22 cellular contexts compared by ENCODE assay signal in genomic region chr19:55536366-55536765, GRCh38. TPM values are rescaled to one million over a fixed set of nuclear protein-coding genes. Genes with fewer than 3 reads are reported as not detected.
DNase-seq lines count a peak whose midpoint lies in the region; ATAC-seq, FAIRE-seq and TF ChIP-seq lines count a peak whose summit lies in the region.
"Had no signal": no experiment of that assay in that cellular context is flagged by ENCODE, and none has a peak within 500 bp of the region (broad histone marks: within the 10 kb centered on the region; RNA-seq: fewer than 3 reads in every experiment).

No MANE protein-coding gene starts in this region.

- H3K9ac ChIP-seq in H1 (replicated peaks in 1 of 4; ENCODE audit: extremely low read depth in 1 of 4, low read depth in 3 of 4, low read length in 3 of 4) (no peak overlapping the region), neuronal stem cell (ENCODE audit: low read depth, low read length, poor library complexity) (no peak overlapping the region)

- CTCF ChIA-PET in H1 (lab: Charles Lee; ENCODE audit: partially characterized antibody) = interaction anchor here (0.9 to 1.2 kb wide), 3 partner anchors 13 to 24 kb away, joined by 3 to 6 read pairs (median 3); no protein-coding TSS in a partner anchor

- H3K79me2 ChIP-seq in H1 (ENCODE audit: control insufficient read depth in 1 of 2, insufficient read depth in 2 of 2, low read length in 2 of 2) = no peaks in the 10 kb centered on the region

- H3K23me2 ChIP-seq in H1 (ENCODE audit: low read depth, low read length) = peaks cover 2% of the 10 kb centered on the region; the same call in 1 of the 2 replicates

- DNase-seq in left ventricle myocardium inferior = no peak
- DNase-seq in heart left ventricle = no peak
- DNase-seq in GM20000 (ENCODE audit: low spot score) = peak; percentile 11
- no peak for DNase-seq in H1 (ENCODE audit: low read depth in 1 of 2, low spot score in 2 of 2)
- no peak for DNase-seq in neuronal stem cell (ENCODE audit: low spot score)
- DNase-seq in activated CD4-positive, alpha-beta T cell treated with anti-CD3 and anti-CD28 coated beads for 1 hour = no peak
- no peak for DNase-seq in pons (ENCODE audit: low spot score)
- DNase-seq: DMS153, DND-41, Kasumi-1, MV-4-11, NCI-H1105, NCI-H2107, NCI-H446, RPMI8226 had no signal

- no peak overlapping the region for H4K91ac ChIP-seq in H1 (replicated peaks; ENCODE audit: insufficient read length, low read length)
- no peak overlapping the region for H4K91ac ChIP-seq in neuronal stem cell (ENCODE audit: low read depth, low read length, poor library complexity)

- H2BK15ac ChIP-seq in H1 (ENCODE audit: low read length) (no peak overlapping the region), neuronal stem cell (ENCODE audit: low read length) (peak overlapping the region; percentile 100)

- H3K4ac ChIP-seq in H1 (replicated peaks; ENCODE audit: insufficient read length, low read depth, low read length) (no peak overlapping the region), neuronal stem cell (ENCODE audit: low read length) (peak overlapping the region; percentile 76)

- no peaks in the 10 kb centered on the region for H3K36me3 ChIP-seq in left ventricle myocardium inferior
- no peaks in the 10 kb centered on the region for H3K36me3 ChIP-seq in heart left ventricle
- H3K36me3 ChIP-seq in H1 (ENCODE audit: control insufficient read depth in 2 of 4, insufficient read depth in 4 of 4, low read length in 3 of 4) = no peaks in the 10 kb centered on the region; a peak in 1 of 8 replicates
- H3K36me3 ChIP-seq in neuronal stem cell (replicated peaks in 1 of 2; ENCODE audit: control insufficient read depth in 2 of 2, insufficient read depth in 2 of 2, low read length in 2 of 2) = no peaks in the 10 kb centered on the region
- H3K36me3 ChIP-seq: BE2C had no signal

- H4K20me1 ChIP-seq in H1 (replicated peaks in 1 of 2; ENCODE audit: control insufficient read depth in 1 of 2, insufficient read depth in 2 of 2, low read length in 2 of 2) = peaks cover 0 to 1% of the 10 kb centered on the region in 2 experiments

- H2BK5ac ChIP-seq in H1 (ENCODE audit: low read depth, low read length) (no peak overlapping the region), neuronal stem cell (ENCODE audit: low read length) (peak overlapping the region; percentile 82)

- FAIRE-seq in H1 (lab: Jason Lieb, UNC) = no peak

- no peak overlapping the region for H3K18ac ChIP-seq in H1 (ENCODE audit: extremely low read depth, low read length)
- peak overlapping the region; percentile 97 for H3K18ac ChIP-seq in neuronal stem cell (ENCODE audit: low read length)

- ATAC-seq in heart left ventricle = no peak
- no peak for ATAC-seq in GM21381 (IDR thresholded peaks at IDR 0.05; ENCODE audit: unreplicated experiment)

- no peak for TF ChIP-seq EP300 in H1 (IDR thresholded peaks at IDR 0.05; ENCODE audit: borderline replicate concordance in 1 of 2, low read depth in 2 of 2, low read length in 2 of 2)

- intact Hi-C loops in left ventricle myocardium inferior (cut with micrococcal nuclease) (no loop called here), heart left ventricle (cut with DNase I) (no loop called here)

- TF ChIP-seq RAD21 in H1 (IDR thresholded peaks at IDR 0.05 in 1 of 2, conservative IDR thresholded peaks at IDR 0.05 in 1 of 2; ENCODE audit: low read depth in 2 of 2, low read length in 2 of 2) = no peak

- TF ChIP-seq POLR2A in heart left ventricle (IDR thresholded peaks at IDR 0.05) (no peak), H1 (IDR thresholded peaks at IDR 0.05; ENCODE audit: control extremely low read depth in 1 of 2, low read depth in 2 of 2, low read length in 2 of 2) (no peak)

- H3K4me1 ChIP-seq in left ventricle myocardium inferior = no peaks in the 10 kb centered on the region
- peaks cover 0 to 8% (median 0%) of the 10 kb centered on the region in 12 donors for H3K4me1 ChIP-seq in heart left ventricle
- peaks cover 0 to 17% (median 5%) of the 10 kb centered on the region in 4 experiments; a peak in 4 of 7 replicates for H3K4me1 ChIP-seq in H1 (replicated peaks in 1 of 4; ENCODE audit: control insufficient read depth in 3 of 4, insufficient read depth in 4 of 4, low read length in 3 of 4)
- H3K4me1 ChIP-seq in neuronal stem cell (ENCODE audit: control insufficient read depth in 2 of 2, insufficient read depth in 1 of 2, low read depth in 1 of 2, low read length in 2 of 2) = peaks cover 14 to 18% of the 10 kb centered on the region in 2 donors
- H3K4me1 ChIP-seq: BE2C had no signal

- WGBS in heart left ventricle, 4 donors = 88 to 97% (median 94%) methylated on average over 8 to 11 of the region's 11 CpGs
- 96% methylated on average over 6 of the region's 11 CpGs; no CpG with 5 or more reads in 1 of the 2 experiments for WGBS in H1 (ENCODE audit: extremely low coverage in 1 of 2, insufficient coverage in 1 of 2, insufficient read length in 1 of 2, insufficient replicate concordance in 2 of 2, low coverage in 1 of 2, low lambda C conversion rate in 2 of 2, missing lambda C conversion rate in 1 of 2), 2 experiments
- no CpG with 5 or more reads among the region's 11 CpGs for WGBS in neuronal stem cell (ENCODE audit: extremely low coverage in 2 of 2, insufficient read length in 2 of 2, insufficient replicate concordance in 1 of 2), 2 donors

- H3K9me3 ChIP-seq in left ventricle myocardium inferior (replicated peaks) = no peaks in the 10 kb centered on the region
- H3K9me3 ChIP-seq in heart left ventricle = no peaks in the 10 kb centered on the region
- H3K9me3 ChIP-seq in H1 (ENCODE audit: insufficient read depth in 2 of 2, low read depth in 1 of 2, low read length in 1 of 2) = no peaks in the 10 kb centered on the region
- peaks cover 0 to 3% of the 10 kb centered on the region in 2 donors for H3K9me3 ChIP-seq in neuronal stem cell (replicated peaks in 1 of 2; ENCODE audit: control insufficient read depth in 2 of 2, insufficient read depth in 1 of 2, low read depth in 1 of 2, low read length in 2 of 2)
- H3K9me3 ChIP-seq: BE2C had no signal

- no peak overlapping the region for H2AFZ ChIP-seq in H1 (ENCODE audit: low read length)
- no peak overlapping the region for H2AFZ ChIP-seq in neuronal stem cell (ENCODE audit: low read length)

- no peak overlapping the region for H2BK20ac ChIP-seq in H1 (ENCODE audit: low read length)

- no peak overlapping the region for H2BK12ac ChIP-seq in H1 (ENCODE audit: low read depth, low read length)
- H2BK12ac ChIP-seq in neuronal stem cell (ENCODE audit: low read length) = peak overlapping the region; percentile 100

- H2AK5ac ChIP-seq in H1 (ENCODE audit: low read depth, low read length) = no peak overlapping the region
- peak overlapping the region; percentile 99 for H2AK5ac ChIP-seq in neuronal stem cell (ENCODE audit: low read depth, low read length)

- POLR2A ChIA-PET in H1 (lab: Charles Lee; ENCODE audit: partially characterized antibody) = interaction anchor here (1.5 to 1.7 kb wide), 3 partner anchors 11 to 65 kb away, joined by 3 to 6 read pairs (median 4); no protein-coding TSS in a partner anchor

- H3K27ac ChIP-seq in left ventricle myocardium inferior (replicated peaks) (no peak overlapping the region), heart left ventricle (no peak overlapping the region), H1 (ENCODE audit: low read depth, low read length) (no peak overlapping the region), neuronal stem cell (replicated peaks; ENCODE audit: low read length) (no peak overlapping the region)
- H3K27ac ChIP-seq: 22Rv1 had no signal

- H3K27me3 ChIP-seq in left ventricle myocardium inferior (ENCODE audit: low read depth) = peaks cover 6% of the 10 kb centered on the region
- no peaks in the 10 kb centered on the region for H3K27me3 ChIP-seq in heart left ventricle
- H3K27me3 ChIP-seq in H1 (replicated peaks in 1 of 4; ENCODE audit: control insufficient read depth in 3 of 4, extremely low read depth in 1 of 4, insufficient read depth in 3 of 4, low read length in 3 of 4) = no peaks in the 10 kb centered on the region; a peak in 2 of 7 replicates
- H3K27me3 ChIP-seq in neuronal stem cell (ENCODE audit: control insufficient read depth in 3 of 3, insufficient read depth in 3 of 3, low read depth in 1 of 3, low read length in 3 of 3) = no peaks in the 10 kb centered on the region
- H3K27me3 ChIP-seq: BE2C had no signal

- peak overlapping the region; percentile 39 to 76; a peak in 3 of 4 replicates for H3K4me2 ChIP-seq in H1 (ENCODE audit: insufficient read depth in 1 of 2, low read depth in 2 of 2, low read length in 2 of 2)
- H3K4me2 ChIP-seq in neuronal stem cell (ENCODE audit: insufficient read depth, low read length, poor library complexity, severe bottlenecking) = peak overlapping the region; percentile 33

- H4K5ac ChIP-seq in H1 (ENCODE audit: insufficient read length, low read depth, low read length) = no peak overlapping the region

- H3K79me1 ChIP-seq in H1 (ENCODE audit: low read depth, low read length) = no peaks in the 10 kb centered on the region
- H3K79me1 ChIP-seq in neuronal stem cell (ENCODE audit: low read depth, low read length) = peaks cover 3% of the 10 kb centered on the region

- no peak overlapping the region for H3K56ac ChIP-seq in H1 (replicated peaks; ENCODE audit: insufficient read length, low read depth, low read length)

- TF ChIP-seq CTCF in left ventricle myocardium inferior (IDR thresholded peaks at IDR 0.05; ENCODE audit: borderline replicate concordance) (no peak), heart left ventricle (IDR thresholded peaks at IDR 0.05) (no peak), GM20000 (IDR thresholded peaks at IDR 0.05; ENCODE audit: extremely low read depth, missing control alignments) (no peak), H1 (IDR thresholded peaks at IDR 0.05; ENCODE audit: control extremely low read depth in 1 of 3, insufficient read depth in 1 of 3, low read depth in 1 of 3, low read length in 3 of 3) (no peak)

- H3K14ac ChIP-seq in H1 (ENCODE audit: insufficient read length) (no peak overlapping the region), neuronal stem cell (ENCODE audit: low read length) (peak overlapping the region; percentile 98)

- H4K8ac ChIP-seq in H1 (ENCODE audit: extremely low read depth, insufficient read depth, low read length) = no peak overlapping the region
- H4K8ac ChIP-seq in neuronal stem cell (ENCODE audit: low read depth, low read length) = peak overlapping the region; percentile 82

- H3K4me3 ChIP-seq in left ventricle myocardium inferior (peak overlapping the region; percentile 56), heart left ventricle (peak overlapping the region in 1 of 12 donors; percentile 34), H1 (ENCODE audit: extremely low read depth in 1 of 4, insufficient read depth in 2 of 4, low read depth in 3 of 4, low read length in 4 of 4) (no peak overlapping the region; a peak in 1 of 8 replicates), neuronal stem cell (ENCODE audit: low read length in 2 of 2) (no peak overlapping the region)

- H2BK120ac ChIP-seq in H1 (replicated peaks; ENCODE audit: low read depth, low read length) (no peak overlapping the region), neuronal stem cell (ENCODE audit: low read depth, low read length) (peak overlapping the region; percentile 91)

- H3K23ac ChIP-seq in H1 (ENCODE audit: insufficient read length) (no peak overlapping the region), neuronal stem cell (ENCODE audit: low read depth, low read length, poor library complexity) (peak overlapping the region; percentile 85)

RNA-seq across cellular contexts. Expression of gene SBK2, which starts 0.6 kb away (rescaled TPM):
- total RNA-seq in left ventricle myocardium inferior = 6.5 TPM
- total RNA-seq in heart left ventricle = 1 to 10 TPM in 7 of 9 donors, under 1 TPM in 2; 0.68 to 2.6 (median 2.1) TPM
- 10 to 100 TPM in 1 of 2 donors, under 1 TPM in 1; 0.80 to 12.6 TPM for polyA plus RNA-seq in heart left ventricle
- 3.9 and 4.1 TPM in 2 replicates for total RNA-seq in H1 (2021; fragmentation: NEBNext Ultra II Directional; extraction: Animal tissue kit (Norgen Biotek cat#: 25700))
- 3.2 and 7.4 TPM in 2 replicates for polyA plus RNA-seq in H1 (2011; rRNA removed)
- polyA plus RNA-seq in H1 (2011; cell fraction: cytosol; rRNA removed) = 3.3 TPM
- polyA plus RNA-seq in H1 (2011; cell fraction: nucleus; rRNA removed) = 8.7 TPM
- polyA plus RNA-seq in H1 (2012, experiment 1 of 2) = 2.8 to 5.5 TPM (median 4.5 TPM) in 4 replicates
- polyA plus RNA-seq in H1 (2012, experiment 2 of 2) = 3.3 TPM
- 2.0 TPM for polyA plus RNA-seq in H1 (2013, experiment 1 of 2)
- 2.1 TPM for polyA plus RNA-seq in H1 (2013, experiment 2 of 2)
- polyA minus RNA-seq in H1 (2011; rRNA and poly(A)+ RNA removed) = 1.1 and 1.3 TPM in 2 replicates
- 7.4 TPM for polyA minus RNA-seq in H1 (2011; cell fraction: cytosol; rRNA and poly(A)+ RNA removed)
- polyA minus RNA-seq in H1 (2011; cell fraction: nucleus; rRNA and poly(A)+ RNA removed) = 4.0 TPM
- polyA plus RNA-seq in neuronal stem cell (2013, experiment 1 of 2) = 4.6 TPM
- 4.6 TPM for polyA plus RNA-seq in neuronal stem cell (2013, experiment 2 of 2)
- total RNA-seq: H4, HT-29 had no signal
- polyA plus RNA-seq: CD14-positive monocyte had no signal

RNA-seq across cellular contexts. Expression of gene SBK3, which starts 9.0 kb away (rescaled TPM):
- total RNA-seq in left ventricle myocardium inferior (21.1 TPM), heart left ventricle (10 to 100 TPM in 3 of 9 donors, 1 to 10 TPM in 6; 2.4 to 14.3 (median 7.5) TPM)
- polyA plus RNA-seq in heart left ventricle (10 to 100 TPM in 1 of 2 donors, 1 to 10 TPM in 1; 5.9 to 12.4 TPM), H1 (2011; rRNA removed) (1.5 and 2.8 TPM in 2 replicates)
- total RNA-seq in H1 (2021; fragmentation: NEBNext Ultra II Directional; extraction: Animal tissue kit (Norgen Biotek cat#: 25700)) = 0.76 and 0.94 TPM in 2 replicates
- 1.5 TPM for polyA plus RNA-seq in H1 (2011; cell fraction: cytosol; rRNA removed)
- 2.7 TPM for polyA plus RNA-seq in H1 (2011; cell fraction: nucleus; rRNA removed)
- polyA plus RNA-seq in H1 (2012, experiment 1 of 2) = 0.65 to 1.9 TPM (median 1.5 TPM) in 4 replicates
- polyA plus RNA-seq in H1 (2012, experiment 2 of 2) = 1.1 TPM
- 0.53 TPM for polyA plus RNA-seq in H1 (2013, experiment 1 of 2)
- polyA plus RNA-seq in H1 (2013, experiment 2 of 2) = 0.48 TPM
- 0.28 and 0.37 TPM in 2 replicates for polyA minus RNA-seq in H1 (2011; rRNA and poly(A)+ RNA removed)
- polyA minus RNA-seq in H1 (2011; cell fraction: cytosol; rRNA and poly(A)+ RNA removed) = 1.5 TPM
- polyA minus RNA-seq in H1 (2011; cell fraction: nucleus; rRNA and poly(A)+ RNA removed) = 0.70 TPM
- polyA plus RNA-seq in neuronal stem cell (2013, experiment 1 of 2) = 4.0 TPM
- polyA plus RNA-seq in neuronal stem cell (2013, experiment 2 of 2) = 4.2 TPM
- total RNA-seq: H4, M059J had no signal
- polyA plus RNA-seq: CD14-positive monocyte had no signal

RNA-seq across cellular contexts. Expression of gene ZNF579, which starts 44.3 kb away (rescaled TPM):
- total RNA-seq in left ventricle myocardium inferior (11.5 TPM), heart left ventricle (10 to 100 TPM in 4 of 9 donors, 1 to 10 TPM in 5; 5.4 to 13.9 (median 9.8) TPM)
- polyA plus RNA-seq in heart left ventricle (10 to 100 TPM in 1 of 2 donors, 1 to 10 TPM in 1; 7.9 to 10.9 TPM), H1 (2011; rRNA removed) (10.0 and 16.4 TPM in 2 replicates)
- total RNA-seq in H1 (2021; fragmentation: NEBNext Ultra II Directional; extraction: Animal tissue kit (Norgen Biotek cat#: 25700)) = 18.9 and 19.0 TPM in 2 replicates
- 10.7 TPM for polyA plus RNA-seq in H1 (2011; cell fraction: cytosol; rRNA removed)
- polyA plus RNA-seq in H1 (2011; cell fraction: nucleus; rRNA removed) = 17.3 TPM
- 9.1 to 16.9 TPM (median 15.6 TPM) in 4 replicates for polyA plus RNA-seq in H1 (2012, experiment 1 of 2)
- 7.5 TPM for polyA plus RNA-seq in H1 (2012, experiment 2 of 2)
- polyA plus RNA-seq in H1 (2013, experiment 1 of 2) = 22.8 TPM
- 19.2 TPM for polyA plus RNA-seq in H1 (2013, experiment 2 of 2)
- 2.1 and 4.3 TPM in 2 replicates for polyA minus RNA-seq in H1 (2011; rRNA and poly(A)+ RNA removed)
- polyA minus RNA-seq in H1 (2011; cell fraction: cytosol; rRNA and poly(A)+ RNA removed) = 9.6 TPM
- 14.9 TPM for polyA minus RNA-seq in H1 (2011; cell fraction: nucleus; rRNA and poly(A)+ RNA removed)
- polyA plus RNA-seq in neuronal stem cell (2013, experiment 1 of 2) = 34.7 TPM
- 32.1 TPM for polyA plus RNA-seq in neuronal stem cell (2013, experiment 2 of 2)

RNA-seq across cellular contexts. Expression of gene SSC5D, which starts 48.1 kb away (rescaled TPM):
- total RNA-seq in left ventricle myocardium inferior (3.7 TPM), heart left ventricle (1 to 10 TPM in 8 of 9 donors, under 1 TPM in 1; 1.00 to 6.2 (median 3.3) TPM)
- polyA plus RNA-seq in heart left ventricle (1 to 10 TPM in 1 of 2 donors, under 1 TPM in 1; 0.91 to 1.4 TPM), H1 (2011; rRNA removed) (0.39 and 0.72 TPM in 2 replicates)
- 1.7 and 2.3 TPM in 2 replicates for total RNA-seq in H1 (2021; fragmentation: NEBNext Ultra II Directional; extraction: Animal tissue kit (Norgen Biotek cat#: 25700))
- polyA plus RNA-seq in H1 (2011; cell fraction: cytosol; rRNA removed) = 0.45 TPM
- 4.1 TPM for polyA plus RNA-seq in H1 (2011; cell fraction: nucleus; rRNA removed)
- polyA plus RNA-seq in H1 (2012, experiment 1 of 2) = 1.2 to 2.6 TPM (median 1.7 TPM) in 4 replicates
- 0.63 TPM for polyA plus RNA-seq in H1 (2012, experiment 2 of 2)
- polyA plus RNA-seq in H1 (2013, experiment 1 of 2) = 0.73 TPM
- polyA plus RNA-seq in H1 (2013, experiment 2 of 2) = 1.1 TPM
- polyA minus RNA-seq in H1 (2011; rRNA and poly(A)+ RNA removed) = 0.29 and 0.54 TPM in 2 replicates
- 1.0 TPM for polyA minus RNA-seq in H1 (2011; cell fraction: cytosol; rRNA and poly(A)+ RNA removed)
- 2.8 TPM for polyA minus RNA-seq in H1 (2011; cell fraction: nucleus; rRNA and poly(A)+ RNA removed)
- 0.89 TPM for polyA plus RNA-seq in neuronal stem cell (2013, experiment 1 of 2)
- 0.94 TPM for polyA plus RNA-seq in neuronal stem cell (2013, experiment 2 of 2)
- total RNA-seq: HT-29 had no signal
- polyA plus RNA-seq: CD14-positive monocyte had no signal

RNA-seq across cellular contexts. Expression of gene NAT14, which starts 51.4 kb away (rescaled TPM):
- total RNA-seq in left ventricle myocardium inferior (5.2 TPM), heart left ventricle (10 to 100 TPM in 1 of 9 donors, 1 to 10 TPM in 8; 2.9 to 10.4 (median 6.7) TPM)
- polyA plus RNA-seq in heart left ventricle (1 to 10 TPM; 7.3 to 9.2 TPM), H1 (2011; rRNA removed) (47.1 and 79.5 TPM in 2 replicates)
- total RNA-seq in H1 (2021; fragmentation: NEBNext Ultra II Directional; extraction: Animal tissue kit (Norgen Biotek cat#: 25700)) = 69.1 and 71.2 TPM in 2 replicates
- 51.3 TPM for polyA plus RNA-seq in H1 (2011; cell fraction: cytosol; rRNA removed)
- 132 TPM for polyA plus RNA-seq in H1 (2011; cell fraction: nucleus; rRNA removed)
- polyA plus RNA-seq in H1 (2012, experiment 1 of 2) = 61.3 to 71.3 TPM (median 67.2 TPM) in 4 replicates
- 81.6 TPM for polyA plus RNA-seq in H1 (2012, experiment 2 of 2)
- polyA plus RNA-seq in H1 (2013, experiment 1 of 2) = 91.7 TPM
- polyA plus RNA-seq in H1 (2013, experiment 2 of 2) = 105 TPM
- polyA minus RNA-seq in H1 (2011; rRNA and poly(A)+ RNA removed) = 7.1 and 10.9 TPM in 2 replicates
- polyA minus RNA-seq in H1 (2011; cell fraction: cytosol; rRNA and poly(A)+ RNA removed) = 14.2 TPM
- polyA minus RNA-seq in H1 (2011; cell fraction: nucleus; rRNA and poly(A)+ RNA removed) = 14.5 TPM
- polyA plus RNA-seq in neuronal stem cell (2013, experiment 1 of 2) = 117 TPM
- 115 TPM for polyA plus RNA-seq in neuronal stem cell (2013, experiment 2 of 2)
